Comparison of ENCODE assay signal across 15 cellular contexts in the genomic region with DNA sequence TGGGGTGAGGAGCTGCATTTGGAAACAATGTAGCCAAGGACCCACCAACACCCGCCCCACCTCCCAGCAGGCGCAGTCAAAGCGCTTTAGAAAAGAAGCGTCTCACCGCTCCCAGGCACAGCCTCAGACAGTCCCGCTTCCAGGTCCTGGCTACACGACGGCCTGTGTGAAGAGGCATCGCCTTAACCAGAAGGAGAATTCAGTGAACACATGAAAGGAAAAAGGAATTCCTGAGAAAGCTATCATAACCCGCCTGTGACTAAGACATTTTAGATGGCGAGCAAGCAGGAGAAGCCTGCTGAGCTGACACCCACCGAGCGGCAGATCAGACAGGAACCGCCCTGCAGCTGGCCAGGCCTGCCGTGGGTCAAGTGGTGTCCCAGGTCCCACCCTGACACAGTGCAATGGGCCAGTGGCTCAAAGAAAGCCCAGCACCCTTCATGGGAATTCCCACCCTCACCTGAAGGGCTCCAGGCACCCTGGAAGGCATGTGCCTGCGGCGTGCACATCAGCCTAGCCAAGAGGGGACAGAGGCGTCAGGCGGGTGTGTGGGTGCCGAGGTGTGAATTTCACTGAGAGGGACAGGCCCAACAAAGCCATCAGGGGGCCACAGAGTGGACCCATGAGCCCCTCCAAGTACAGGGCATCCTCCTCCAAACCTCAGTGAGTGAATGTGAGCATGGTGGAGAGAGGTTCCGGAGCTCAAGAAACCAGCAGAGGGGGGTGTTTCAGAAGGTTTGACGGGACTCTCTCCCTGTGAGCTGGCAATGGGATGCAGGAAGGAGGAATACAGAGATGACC.
DNase-seq lines count a peak whose midpoint lies in the region; ATAC-seq, FAIRE-seq and TF ChIP-seq lines count a peak whose summit lies in the region.
"Had no signal": no experiment of that assay in that cellular context is flagged by ENCODE, and none has a peak within 500 bp of the region (broad histone marks: within the 10 kb centered on the region; RNA-seq: fewer than 3 reads in every experiment).

No MANE protein-coding gene starts in this region.

- RAD21 ChIA-PET in HCT116 (lab: Charles Lee; ENCODE audit: low non-redundant PET in 1 of 2, low total read pairs in 2 of 2, uncharacterized antibody in 2 of 2, unreplicated experiment in 2 of 2), result no interaction called here

- H3K9me1 ChIP-seq in K562 (ENCODE audit: control insufficient read depth, insufficient read depth, low read length), result no peaks in the 10 kb centered on the region

- BruUV-seq in HCT116 (replicated peaks; lab: Mats Ljungman, UMichigan) (no TSS peak), K562 (replicated peaks; lab: Mats Ljungman, UMichigan) (no TSS peak)

- intact Hi-C loops in CD14-positive monocyte (cut with micrococcal nuclease) (no loop called here), HCT116 (cut with micrococcal nuclease) (no loop called here), K562 (cut with micrococcal nuclease) (no loop called here)

- H3K27me3 ChIP-seq in HCT116 (ENCODE audit: insufficient read depth, low read length) (peaks cover 19% of the 10 kb centered on the region), K562 (ENCODE audit: control insufficient read depth in 2 of 2, insufficient read depth in 2 of 2, low read length in 2 of 2) (peaks cover 3 to 32% of the 10 kb centered on the region in 2 experiments; a peak in 4 of 5 replicates)

- ATAC-seq in HCT116 (peak; percentile 87), K562 (peak; percentile 30), GM21423 (IDR thresholded peaks at IDR 0.05; ENCODE audit: unreplicated experiment) (no peak)
- ATAC-seq: activated CD8-positive, alpha-beta memory T cell treated with anti-CD3 and anti-CD28 coated beads, Interleukin-2, amount 10 ng/mL, durations not matched to agents 7 days and 5 days; mucosa of descending colon had no signal

- CTCF ChIA-PET in HCT116 (lab: Charles Lee) (interaction anchor here (0.6 to 3.9 kb wide), 5 partner anchors 12 to 801 kb away, joined by 3 to 19 read pairs (median 6); no protein-coding TSS in a partner anchor), K562 (lab: Yijun Ruan, JAX; ENCODE audit: low intra/inter-chr PET ratio) (no interaction called here)

- POLR2A ChIA-PET in HCT116 (lab: Charles Lee) (interaction anchor here (0.8 kb wide), 1 partner anchor 15 kb away, joined by 3 read pairs; no protein-coding TSS in a partner anchor), K562 (lab: Yijun Ruan, JAX) (no interaction called here)

- no peaks in the 10 kb centered on the region for H3K9me3 Mint-ChIP-seq in CD14-positive monocyte
- H3K9me3 Mint-ChIP-seq: CD8-positive, alpha-beta memory T cell had no signal

- peaks cover 18 to 26% of the 10 kb centered on the region in 2 experiments for H3K4me1 ChIP-seq in HCT116 (ENCODE audit: control insufficient read depth in 1 of 2, insufficient read depth in 2 of 2, low read length in 2 of 2)
- H3K4me1 ChIP-seq in K562 (replicated peaks in 1 of 2; ENCODE audit: control insufficient read depth in 2 of 2, insufficient read depth in 2 of 2, low read length in 2 of 2), result peaks cover 7 to 49% of the 10 kb centered on the region in 2 experiments; a peak in 4 of 5 replicates
- peaks cover 17% of the 10 kb centered on the region for H3K4me1 ChIP-seq in mesodermal cell (ENCODE audit: control insufficient read depth, insufficient read depth, low read length, poor library complexity, severe bottlenecking)

- DNase-seq in CD14-positive monocyte (ENCODE audit: low spot score), result peak; percentile 36
- peak; percentile 73 for DNase-seq in HCT116 (ENCODE audit: low read depth, low spot score)
- peak in 2 of 4 experiments; percentile 19 to 33 for DNase-seq in K562 (ENCODE audit: extremely low read depth in 1 of 4, low spot score in 3 of 4)
- no peak for DNase-seq in cerebellum (ENCODE audit: low spot score)
- no peak for DNase-seq in amygdala (lab: John Stamatoyannopoulos, UW)
- DNase-seq in AG08395 (ENCODE audit: low spot score), result no peak
- DNase-seq: activated CD8-positive, alpha-beta memory T cell treated with anti-CD3 and anti-CD28 coated beads, Interleukin-2, amount 10 ng/mL, durations not matched to agents 7 days and 5 days; effector CD8-positive, alpha-beta T cell; NCI-H1694 treated with DMSO at 0.1 percent for 48 hours; PC-9; retina had no signal

- TF ChIP-seq RAD21 in HCT116 (IDR thresholded peaks at IDR 0.05; ENCODE audit: low read depth) (peak; percentile 27; the same call in 1 of the 2 replicates), K562 (CRISPR knock-in tag; conservative IDR thresholded peaks at IDR 0.05 in 1 of 2, IDR thresholded peaks at IDR 0.05 in 1 of 2) (peak in 1 of 2 experiments; percentile 32; a peak in 1 of 4 replicates)

- TF ChIP-seq EP300 in K562 (IDR thresholded peaks at IDR 0.05; ENCODE audit: low read length), result no peak

- FAIRE-seq in K562 (lab: Jason Lieb, UNC), result peak; percentile 60

- H2AFZ ChIP-seq in HCT116 (ENCODE audit: low read depth, low read length, poor library complexity, severe bottlenecking) (no peak overlapping the region), K562 (ENCODE audit: low read depth, low read length) (no peak overlapping the region)
- H2AFZ ChIP-seq: PC-9 had no signal

- H3K9me3 ChIP-seq in HCT116 (ENCODE audit: control insufficient read depth in 1 of 2, insufficient read depth in 1 of 2, low read depth in 1 of 2, low read length in 2 of 2) (no peaks in the 10 kb centered on the region), K562 (replicated peaks; ENCODE audit: control insufficient read depth, insufficient read depth, low read depth, low read length) (no peaks in the 10 kb centered on the region), mesodermal cell (ENCODE audit: control insufficient read depth, low read length) (no peaks in the 10 kb centered on the region)
- H3K9me3 ChIP-seq: mucosa of descending colon had no signal

- no peak overlapping the region for H3K4me3 Mint-ChIP-seq in CD14-positive monocyte
- H3K4me3 Mint-ChIP-seq: activated CD8-positive, alpha-beta memory T cell treated with anti-CD3 and anti-CD28 coated beads, Interleukin-2, amount 10 ng/mL, durations not matched to agents 7 days and 5 days; CD8-positive, alpha-beta memory T cell had no signal

- no peak overlapping the region for H3K4me3 ChIP-seq in HCT116 (replicated peaks in 1 of 2; ENCODE audit: low read depth in 1 of 2, low read length in 2 of 2)
- H3K4me3 ChIP-seq in K562, result no peak overlapping the region
- H3K4me3 ChIP-seq in mesodermal cell (ENCODE audit: extremely low read depth, insufficient read depth, low read length, poor library complexity, severe bottlenecking), result no peak overlapping the region
- H3K4me3 ChIP-seq: mucosa of descending colon, PC-9 had no signal

- H3K4me2 ChIP-seq in HCT116 (ENCODE audit: low read length), result peak overlapping the region; percentile 57
- no peak overlapping the region for H3K4me2 ChIP-seq in K562 (ENCODE audit: insufficient read depth, low read length)
- H3K4me2 ChIP-seq: PC-9 had no signal

- in situ Hi-C loops in K562 (cut with MboI), result no loop called here

- no peak for TF ChIP-seq CTCF in CD14-positive monocyte (IDR thresholded peaks at IDR 0.05)
- peak in 2 of 3 experiments; percentile 40 to 44; a peak in 4 of 6 replicates for TF ChIP-seq CTCF in HCT116 (IDR thresholded peaks at IDR 0.05 in 2 of 3, conservative IDR thresholded peaks at IDR 0.05 in 1 of 3; ENCODE audit: borderline replicate concordance in 1 of 3, insufficient read depth in 1 of 3, low read depth in 2 of 3, low read length in 2 of 3)
- peak; percentile 27 to 35 (median 32); a peak in 4 of 6 replicates for TF ChIP-seq CTCF in K562 (IDR thresholded peaks at IDR 0.05 in 2 of 3, conservative IDR thresholded peaks at IDR 0.05 in 1 of 3; ENCODE audit: insufficient read depth in 2 of 3, low read depth in 1 of 3, low read length in 3 of 3)

- H3K27ac Mint-ChIP-seq in CD14-positive monocyte, result no peak overlapping the region
- H3K27ac Mint-ChIP-seq: activated CD8-positive, alpha-beta memory T cell treated with anti-CD3 and anti-CD28 coated beads, Interleukin-2, amount 10 ng/mL, durations not matched to agents 7 days and 5 days; CD8-positive, alpha-beta memory T cell had no signal

- 21% methylated on average over 18 of the region's 22 CpGs for WGBS in K562 (ENCODE audit: insufficient coverage, low coverage, missing lambda C conversion rate)
- 74 to 83% methylated on average over 18 to 21 of the region's 22 CpGs for WGBS in mesodermal cell (ENCODE audit: insufficient coverage in 2 of 2), 2 experiments

- H3K27me3 Mint-ChIP-seq in CD14-positive monocyte (ENCODE audit: low read depth in 3 of 3), result peaks cover 0 to 2% (median 2%) of the 10 kb centered on the region in 3 donors
- H3K27me3 Mint-ChIP-seq: activated CD8-positive, alpha-beta memory T cell treated with anti-CD3 and anti-CD28 coated beads, Interleukin-2, amount 10 ng/mL, durations not matched to agents 7 days and 5 days; CD8-positive, alpha-beta memory T cell had no signal

- H3K4me1 Mint-ChIP-seq in CD14-positive monocyte, result no peaks in the 10 kb centered on the region
- H3K4me1 Mint-ChIP-seq: activated CD8-positive, alpha-beta memory T cell treated with anti-CD3 and anti-CD28 coated beads, Interleukin-2, amount 10 ng/mL, durations not matched to agents 7 days and 5 days; CD8-positive, alpha-beta memory T cell had no signal

- H3K27ac ChIP-seq in HCT116 (ENCODE audit: low read depth, low read length) (no peak overlapping the region), K562 (ENCODE audit: extremely low read depth, low read depth, low read length) (no peak overlapping the region), mesodermal cell (ENCODE audit: low read depth, low read length, severe bottlenecking) (peak overlapping the region; percentile 49)
- H3K27ac ChIP-seq: PC-9 had no signal

- H3K9me2 ChIP-seq in HCT116 (ENCODE audit: insufficient read depth), result no peaks in the 10 kb centered on the region

- no peaks in the 10 kb centered on the region for H3K36me3 ChIP-seq in HCT116 (ENCODE audit: control insufficient read depth in 1 of 2, insufficient read depth in 2 of 2, low read length in 2 of 2)
- no peaks in the 10 kb centered on the region for H3K36me3 ChIP-seq in K562 (ENCODE audit: control insufficient read depth, insufficient read depth, low read length)
- no peaks in the 10 kb centered on the region for H3K36me3 ChIP-seq in mesodermal cell (ENCODE audit: control insufficient read depth, insufficient read depth, low read length)

- no peaks in the 10 kb centered on the region for H3K36me3 Mint-ChIP-seq in CD14-positive monocyte
- H3K36me3 Mint-ChIP-seq: activated CD8-positive, alpha-beta memory T cell treated with anti-CD3 and anti-CD28 coated beads, Interleukin-2, amount 10 ng/mL, durations not matched to agents 7 days and 5 days; CD8-positive, alpha-beta memory T cell had no signal

- no peak overlapping the region for H3K9ac ChIP-seq in HCT116 (ENCODE audit: low read length)
- H3K9ac ChIP-seq in K562 (ENCODE audit: insufficient read depth in 1 of 2, low read depth in 2 of 2, low read length in 2 of 2), result peak overlapping the region in 1 of 2 experiments; percentile 17; a peak in 1 of 4 replicates

- no peaks in the 10 kb centered on the region for H4K20me1 ChIP-seq in HCT116 (ENCODE audit: insufficient read depth)
- H4K20me1 ChIP-seq in K562 (replicated peaks; ENCODE audit: control insufficient read depth, insufficient read depth, low read length), result peaks cover 15% of the 10 kb centered on the region

- H3K79me2 ChIP-seq in HCT116 (ENCODE audit: insufficient read depth, low read length) (no peaks in the 10 kb centered on the region), K562 (ENCODE audit: control insufficient read depth, insufficient read depth, low read length) (no peaks in the 10 kb centered on the region)

- TF ChIP-seq POLR2A in HCT116 (IDR thresholded peaks at IDR 0.05; ENCODE audit: borderline replicate concordance, extremely low read depth, insufficient read depth, insufficient read length), result no peak
- TF ChIP-seq POLR2A in K562 (conservative IDR thresholded peaks at IDR 0.05), result no peak

Comparison
In these comparisons a context has a peak if more than half of its experiments do, and no peak if none do; other contexts are left out.
1. DNase-seq: peak in CD14-positive monocyte (single experiment) and HCT116 (single experiment); none in cerebellum (single experiment), amygdala (0 of 56) and AG08395 (single experiment).